Comparison of ENCODE assay signal across 9 cellular contexts in genomic region chrX:20378291-20378920, GRCh38.
DNase-seq lines count a peak whose midpoint lies in the region; ATAC-seq and TF ChIP-seq lines count a peak whose summit lies in the region.
"Had no signal": no experiment of that assay in that cellular context is flagged by ENCODE, and none has a peak within 500 bp of the region (broad histone marks: within the 10 kb centered on the region; RNA-seq: fewer than 3 reads in every experiment).

No MANE protein-coding gene starts in this region.

- no peak for TF ChIP-seq CTCF in gastroesophageal sphincter (IDR thresholded peaks at IDR 0.05)
- no peak for TF ChIP-seq CTCF in CD4-positive, alpha-beta T cell (IDR thresholded peaks at IDR 0.05)

- no peaks in the 10 kb centered on the region for H3K9me3 ChIP-seq in gastroesophageal sphincter
- H3K9me3 ChIP-seq in CD4-positive, alpha-beta T cell (ENCODE audit: control insufficient read depth, low read length), result no peaks in the 10 kb centered on the region
- H3K9me3 ChIP-seq: Peyer's patch had no signal

- no peak for TF ChIP-seq EP300 in gastroesophageal sphincter (IDR thresholded peaks at IDR 0.05)

- H3K27ac Mint-ChIP-seq in CD4-positive, alpha-beta T cell, result no peak overlapping the region

- H3K4me1 Mint-ChIP-seq in CD4-positive, alpha-beta T cell (ENCODE audit: low read depth), result peaks cover 30% of the 10 kb centered on the region

- DNase-seq in EL (peak; percentile 12), NCI-H748 treated with DMSO at 0.1 percent for 48 hours (lab: John Stamatoyannopoulos, UW) (peak; percentile 54), glomerular visceral epithelial cell (ENCODE audit: extremely low spot score) (peak; percentile 17), SHP77 (lab: John Stamatoyannopoulos, UW) (no peak), NCI-H510A (lab: John Stamatoyannopoulos, UW) (no peak)
- no peak for DNase-seq in CD4-positive, alpha-beta T cell

- H3K27me3 ChIP-seq in gastroesophageal sphincter, result no peaks in the 10 kb centered on the region
- no peaks in the 10 kb centered on the region for H3K27me3 ChIP-seq in CD4-positive, alpha-beta T cell (ENCODE audit: control insufficient read depth, insufficient read depth, low read length)
- H3K27me3 ChIP-seq: Peyer's patch had no signal

- H3K27me3 Mint-ChIP-seq in CD4-positive, alpha-beta T cell, result no peaks in the 10 kb centered on the region

- H3K27ac ChIP-seq in gastroesophageal sphincter, result no peak overlapping the region
- H3K27ac ChIP-seq in CD4-positive, alpha-beta T cell (ENCODE audit: low read depth, low read length), result no peak overlapping the region

- CTCF ChIA-PET in CD4-positive, alpha-beta T cell (lab: Charles Lee), result interaction anchor here (0.6 kb wide), 2 partner anchors 17 to 395 kb away, joined by 3 read pairs; no protein-coding TSS in a partner anchor

- no peaks in the 10 kb centered on the region for H3K36me3 Mint-ChIP-seq in CD4-positive, alpha-beta T cell (ENCODE audit: low read depth)

- H3K4me3 ChIP-seq in gastroesophageal sphincter, result no peak overlapping the region
- H3K4me3 ChIP-seq: Peyer's patch had no signal

- no peaks in the 10 kb centered on the region for H3K4me1 ChIP-seq in gastroesophageal sphincter

- no peaks in the 10 kb centered on the region for H3K36me3 ChIP-seq in gastroesophageal sphincter
- H3K36me3 ChIP-seq: Peyer's patch had no signal

- WGBS in gastroesophageal sphincter (ENCODE audit: low coverage in 1 of 2), 2 donors, result 18% methylated on average over 2 of the region's 3 CpGs; no CpG with 5 or more reads in 1 of the 2 donors

- H3K4me3 Mint-ChIP-seq in CD4-positive, alpha-beta T cell, result no peak overlapping the region

- ATAC-seq in GM21529 (IDR thresholded peaks at IDR 0.05; ENCODE audit: unreplicated experiment), result peak; percentile 51
- ATAC-seq in gastroesophageal sphincter, result no peak
- ATAC-seq in CD4-positive, alpha-beta T cell (ENCODE audit: poor library complexity), result no peak

- POLR2A ChIA-PET in CD4-positive, alpha-beta T cell (lab: Charles Lee), result no interaction called here

- no peaks in the 10 kb centered on the region for H3K9me3 Mint-ChIP-seq in CD4-positive, alpha-beta T cell

- intact Hi-C loops in CD4-positive, alpha-beta T cell (cut with DNase I, micrococcal nuclease), result no loop called here

- no peak for TF ChIP-seq POLR2A in gastroesophageal sphincter (IDR thresholded peaks at IDR 0.05)

Comparison
In these comparisons a context has a peak if more than half of its experiments do, and no peak if none do; other contexts are left out.
1. DNase-seq: peak in EL (single experiment), NCI-H748 treated with DMSO at 0.1 percent for 48 hours (single experiment) and glomerular visceral epithelial cell (single experiment); none in SHP77 (0 of 2), NCI-H510A (single experiment) and CD4-positive, alpha-beta T cell (0 of 10).